8 cellular contexts compared by ENCODE assay signal in the genomic region with DNA sequence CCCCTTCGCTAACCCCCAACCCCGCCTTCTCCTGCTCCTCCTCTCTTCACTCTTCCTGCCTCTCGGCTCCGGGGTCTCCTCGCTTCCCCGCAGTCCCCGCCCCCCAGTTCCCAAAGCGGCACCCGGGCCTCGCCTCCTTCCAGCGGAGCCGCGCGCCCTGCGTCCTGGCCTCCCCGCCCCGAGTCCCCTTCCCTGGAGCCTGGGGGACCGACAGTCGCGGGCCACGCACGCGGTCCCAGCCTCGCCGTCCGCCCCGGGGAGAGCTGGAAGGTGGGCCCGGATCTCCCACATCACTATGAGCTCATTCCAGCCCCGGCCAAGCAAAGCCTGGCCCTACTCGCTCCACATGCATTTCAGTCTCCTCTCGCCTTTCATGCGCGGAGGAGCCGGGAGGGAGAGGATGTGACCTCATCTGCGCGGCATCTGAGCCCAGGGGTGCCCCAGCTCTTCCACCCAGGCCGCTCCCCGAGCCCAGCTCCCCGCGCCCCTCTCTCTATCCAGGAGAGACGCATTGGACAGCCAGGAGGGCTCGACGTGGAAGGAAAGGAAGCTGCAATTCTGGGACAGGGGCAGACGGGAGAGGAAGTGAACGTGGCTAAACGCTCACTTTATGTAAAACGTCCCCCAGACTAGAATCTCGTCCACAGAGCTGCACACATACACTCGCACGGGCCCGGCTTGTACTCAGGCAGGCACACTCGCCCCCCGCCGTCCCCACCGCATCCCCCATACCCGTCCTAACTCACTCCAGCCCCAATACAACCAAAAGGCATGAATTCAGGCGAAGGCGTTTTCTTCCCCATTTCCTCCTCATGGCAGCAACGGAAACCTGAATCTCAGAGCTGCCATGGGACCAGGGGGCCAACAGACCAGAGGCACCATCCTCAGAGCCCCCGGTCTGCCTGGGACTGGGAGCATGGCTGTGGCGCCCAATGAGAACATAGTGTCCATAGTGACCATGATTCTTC.
DNase-seq lines count a peak whose midpoint lies in the region; ATAC-seq and TF ChIP-seq lines count a peak whose summit lies in the region.

No MANE protein-coding gene starts in this region.

- no peaks in the 10 kb centered on the region for H3K9me3 Mint-ChIP-seq in dendritic cell treated with granulocyte-macrophage colony-stimulating factor and Interleukin-4, amounts not matched to agents 40 ng/mL and 50 ng/mL, for 4 days

- intact Hi-C loops in dendritic cell treated with granulocyte-macrophage colony-stimulating factor and Interleukin-4, amounts not matched to agents 40 ng/mL and 50 ng/mL, for 4 days (cut with micrococcal nuclease) = loop anchor here (5.0 kb wide), 1 partner anchor 102 kb away; no protein-coding TSS in a partner anchor

- no peaks in the 10 kb centered on the region for H3K27me3 ChIP-seq in lung (ENCODE audit: control insufficient read depth, insufficient read depth)
- peaks cover 15% of the 10 kb centered on the region for H3K27me3 ChIP-seq in BE2C

- TF ChIP-seq CTCF in lung (IDR thresholded peaks at IDR 0.05; ENCODE audit: control extremely low read depth, extremely low read depth) (no peak), BE2C (IDR thresholded peaks at IDR 0.05; ENCODE audit: low read depth, low read length) (no peak)

- H3K36me3 Mint-ChIP-seq in dendritic cell treated with granulocyte-macrophage colony-stimulating factor and Interleukin-4, amounts not matched to agents 40 ng/mL and 50 ng/mL, for 4 days (ENCODE audit: low read depth) = no peaks in the 10 kb centered on the region

- H3K4me3 ChIP-seq in lung = peak overlapping the region; percentile 19
- no peak overlapping the region for H3K4me3 ChIP-seq in BE2C (ENCODE audit: low read depth, low read length)

- peak overlapping the region in 1 of 2 donors; percentile 58 for H3K27ac ChIP-seq in lung (ENCODE audit: low read depth in 1 of 2, low read length in 1 of 2)

- H3K4me1 Mint-ChIP-seq in dendritic cell treated with granulocyte-macrophage colony-stimulating factor and Interleukin-4, amounts not matched to agents 40 ng/mL and 50 ng/mL, for 4 days (ENCODE audit: low read depth) = peaks cover 32% of the 10 kb centered on the region

- H3K4me3 Mint-ChIP-seq in dendritic cell treated with granulocyte-macrophage colony-stimulating factor and Interleukin-4, amounts not matched to agents 40 ng/mL and 50 ng/mL, for 4 days = peak overlapping the region; percentile 73

- H3K9me3 ChIP-seq in lung (ENCODE audit: control insufficient read depth in 2 of 2, insufficient read depth in 1 of 2, low read length in 1 of 2) (no peaks in the 10 kb centered on the region), BE2C (no peaks in the 10 kb centered on the region)

- H3K27ac Mint-ChIP-seq in dendritic cell treated with granulocyte-macrophage colony-stimulating factor and Interleukin-4, amounts not matched to agents 40 ng/mL and 50 ng/mL, for 4 days = no peak overlapping the region

- WGBS in lung, 2 donors = 4 to 10% methylated on average over 61 of the region's 61 CpGs

- ATAC-seq in HG02759 (IDR thresholded peaks at IDR 0.05; ENCODE audit: unreplicated experiment) (peak; percentile 64), lung (ENCODE audit: insufficient read depth, low FRiP score) (peak; percentile 47), HG02884 (IDR thresholded peaks at IDR 0.05; ENCODE audit: unreplicated experiment) (no peak)

- H3K27me3 Mint-ChIP-seq in dendritic cell treated with granulocyte-macrophage colony-stimulating factor and Interleukin-4, amounts not matched to agents 40 ng/mL and 50 ng/mL, for 4 days = peaks cover 57% of the 10 kb centered on the region

- peak; percentile 11 for DNase-seq in GM04503 (ENCODE audit: low read depth)
- peak; percentile 33 to 38 for DNase-seq in activated CD4-positive, alpha-beta T cell treated with anti-CD3 and anti-CD28 coated beads for 24 hours (ENCODE audit: low read depth in 2 of 2)
- DNase-seq in lung (ENCODE audit: low spot score) = no peak
- DNase-seq in stimulated activated CD4-positive, alpha-beta T cell treated with anti-CD3 and anti-CD28 coated beads, TNF-alpha, amount 100 ng/mL, for 4 hours (ENCODE audit: low read depth in 3 of 3) = peak; percentile 26 to 56 (median 34)
- no peak for DNase-seq in BE2C

- H3K4me1 ChIP-seq in lung (ENCODE audit: control insufficient read depth in 2 of 2, insufficient read depth in 2 of 2, low read length in 2 of 2) = peaks cover 0 to 3% of the 10 kb centered on the region in 2 donors
- H3K4me1 ChIP-seq in BE2C = no peaks in the 10 kb centered on the region

- H3K36me3 ChIP-seq in lung (ENCODE audit: control insufficient read depth in 2 of 2, insufficient read depth in 2 of 2, low read length in 2 of 2) (no peaks in the 10 kb centered on the region), BE2C (no peaks in the 10 kb centered on the region)

Comparison
In these comparisons a context has a peak if more than half of its experiments do, and no peak if none do; other contexts are left out.
1. DNase-seq: peak in GM04503 (single experiment), activated CD4-positive, alpha-beta T cell treated with anti-CD3 and anti-CD28 coated beads for 24 hours (2 of 2) and stimulated activated CD4-positive, alpha-beta T cell treated with anti-CD3 and anti-CD28 coated beads, TNF-alpha, amount 100 ng/mL, for 4 hours (3 of 3); none in lung (single experiment) and BE2C (single experiment).